Comparison of ENCODE assay signal across 22 cellular contexts in the genomic region with DNA sequence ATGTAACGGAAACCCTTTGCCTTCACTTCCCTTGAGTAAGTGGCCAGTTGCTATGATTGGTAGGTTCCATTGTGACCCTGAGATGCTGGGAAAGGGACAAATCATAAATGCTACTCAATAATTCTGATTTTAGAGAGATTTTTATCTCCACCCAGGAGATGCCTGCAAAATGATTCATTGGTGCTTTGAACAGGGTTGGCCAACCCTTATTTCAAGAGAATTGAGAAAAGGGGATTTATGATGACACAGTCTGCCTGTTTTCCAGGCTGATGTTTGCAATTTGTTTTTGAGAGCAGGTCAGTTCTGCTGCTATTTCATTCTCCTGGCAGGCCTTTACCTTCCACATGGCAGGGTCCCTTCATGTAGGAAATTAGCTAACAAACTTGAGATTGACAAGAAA. TPM values are rescaled to one million over a fixed set of nuclear protein-coding genes. Genes with fewer than 3 reads are reported as not detected.
"Had no signal": no experiment of that assay in that cellular context is flagged by ENCODE, and none has a peak within 500 bp of the region (broad histone marks: within the 10 kb centered on the region; RNA-seq: fewer than 3 reads in every experiment).

No MANE protein-coding gene starts in this region.

- H3K4me3 Mint-ChIP-seq: naive thymus-derived CD4-positive, alpha-beta T cell; nephron progenitor cell; stimulated activated memory B cell treated with anti-CD40 and anti-IgM and Interleukin-4, amounts not matched to agents 10 μg/mL and 1 μg/mL and 100 μg/mL, for 72 hours had no signal

- H3K27me3 ChIP-seq: esophagus muscularis mucosa, right lobe of liver, spleen, stomach, transverse colon had no signal

- H2AFZ ChIP-seq: parathyroid adenoma had no signal

- H3K4me3 ChIP-seq: esophagus muscularis mucosa, prostate gland, right lobe of liver, spleen, stomach, thoracic aorta, transverse colon had no signal

- DNase-seq: effector memory CD4-positive, alpha-beta T cell; kidney glomerular epithelial cell; naive thymus-derived CD4-positive, alpha-beta T cell; nephron progenitor cell; retina; right lobe of liver; spleen; stimulated activated CD4-positive, alpha-beta T cell treated with anti-CD3 and anti-CD28 coated beads, Interleukin-15, amount 100 ng/mL, for 24 hours; stimulated activated CD4-positive, alpha-beta T cell treated with anti-CD3 and anti-CD28 coated beads, Interleukin-1b, Interleukin-23, amount 100 ng/mL, for 48 hours; stimulated activated CD4-positive, alpha-beta T cell treated with anti-CD3 and anti-CD28 coated beads, Interleukin-4, amount 100 ng/mL, for 24 hours; stomach; substantia nigra; transverse colon had no signal

- H3K9ac ChIP-seq: parathyroid adenoma had no signal

- H3K4me1 ChIP-seq: parathyroid adenoma, prostate gland, right lobe of liver, spleen had no signal

- H3K27ac ChIP-seq: epithelial cell of prostate, esophagus muscularis mucosa, parathyroid adenoma, prostate gland, right lobe of liver, spleen, stomach, thoracic aorta, transverse colon had no signal

- H3K79me2 ChIP-seq: parathyroid adenoma had no signal

- H3K27me3 Mint-ChIP-seq: stimulated activated memory B cell treated with anti-CD40 and anti-IgM and Interleukin-4, amounts not matched to agents 10 μg/mL and 1 μg/mL and 100 μg/mL, for 72 hours had no signal

- H3K4me1 Mint-ChIP-seq: nephron progenitor cell; stimulated activated memory B cell treated with anti-CD40 and anti-IgM and Interleukin-4, amounts not matched to agents 10 μg/mL and 1 μg/mL and 100 μg/mL, for 72 hours had no signal

- H3K36me3 Mint-ChIP-seq: stimulated activated memory B cell treated with anti-CD40 and anti-IgM and Interleukin-4, amounts not matched to agents 10 μg/mL and 1 μg/mL and 100 μg/mL, for 72 hours had no signal

- H3K27ac Mint-ChIP-seq: naive thymus-derived CD4-positive, alpha-beta T cell; stimulated activated memory B cell treated with anti-CD40 and anti-IgM and Interleukin-4, amounts not matched to agents 10 μg/mL and 1 μg/mL and 100 μg/mL, for 72 hours had no signal

- H3K9me3 ChIP-seq: esophagus muscularis mucosa, prostate gland, right lobe of liver, thoracic aorta, transverse colon had no signal

- H3K36me3 ChIP-seq: esophagus muscularis mucosa, prostate gland, right lobe of liver, spleen, stomach, thoracic aorta, transverse colon had no signal

- ATAC-seq: naive thymus-derived CD4-positive, alpha-beta T cell; right lobe of liver; stimulated activated memory B cell treated with anti-CD40 and anti-IgM and Interleukin-4, amounts not matched to agents 10 μg/mL and 1 μg/mL and 100 μg/mL, for 72 hours had no signal

RNA-seq across cellular contexts. Expression of a gene that starts 22.6 kb away (rescaled TPM):
- total RNA-seq: lung microvascular endothelial cell, prostate gland, skeletal muscle tissue, stomach, urinary bladder had no signal

RNA-seq across cellular contexts. Expression of a gene that starts 55.2 kb away (rescaled TPM):
- total RNA-seq: esophagus muscularis mucosa, lung microvascular endothelial cell, prostate gland, skeletal muscle tissue, thoracic aorta, urinary bladder had no signal
